Comparison of ENCODE assay signal across 1 cellular context in the genomic region with DNA sequence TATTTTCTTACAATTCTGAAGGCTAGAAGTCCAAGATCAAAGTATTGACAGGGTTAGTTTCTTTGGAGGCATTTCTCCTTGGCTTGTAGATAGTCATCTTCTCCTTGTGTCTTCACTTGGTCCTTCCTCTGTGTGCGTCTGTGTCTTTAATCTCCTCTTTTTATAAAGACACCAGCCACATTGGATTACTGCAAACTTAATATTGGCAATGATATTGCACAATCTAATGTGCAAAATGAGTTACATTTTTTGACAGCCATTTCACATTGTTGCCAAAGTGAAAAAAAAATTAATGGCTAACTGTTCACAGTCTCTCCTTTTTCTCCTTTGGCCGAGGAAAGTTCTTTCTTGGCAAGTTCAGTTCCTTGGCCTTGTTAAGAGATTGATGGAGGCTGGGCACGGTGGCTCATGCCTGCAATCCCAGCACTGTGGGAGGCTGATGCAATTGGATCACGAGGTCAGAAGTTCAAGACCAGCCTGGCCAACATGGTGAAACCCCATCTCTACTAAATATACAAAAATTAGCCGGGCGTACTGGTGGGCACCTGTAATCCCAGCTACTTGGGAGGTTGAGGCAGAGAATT.
A peak's percentile ranks its signal among the peaks of the same experiment; 100 is the strongest.
TF ChIP-seq lines count a peak whose summit lies in the region.

No MANE protein-coding gene starts in this region.

TF ChIP-seq in K562, 482 proteins besides CTCF, POLR2A, EP300 and RAD21 (continued from another document):
- TF ChIP-seq, protein P1, sequence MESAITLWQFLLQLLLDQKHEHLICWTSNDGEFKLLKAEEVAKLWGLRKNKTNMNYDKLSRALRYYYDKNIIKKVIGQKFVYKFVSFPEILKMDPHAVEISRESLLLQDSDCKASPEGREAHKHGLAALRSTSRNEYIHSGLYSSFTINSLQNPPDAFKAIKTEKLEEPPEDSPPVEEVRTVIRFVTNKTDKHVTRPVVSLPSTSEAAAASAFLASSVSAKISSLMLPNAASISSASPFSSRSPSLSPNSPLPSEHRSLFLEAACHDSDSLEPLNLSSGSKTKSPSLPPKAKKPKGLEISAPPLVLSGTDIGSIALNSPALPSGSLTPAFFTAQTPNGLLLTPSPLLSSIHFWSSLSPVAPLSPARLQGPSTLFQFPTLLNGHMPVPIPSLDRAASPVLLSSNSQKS (CRISPR knock-in tag; IDR thresholded peaks at IDR 0.05), result no peak
- TF ChIP-seq CEBPB (tag; IDR thresholded peaks at IDR 0.05), result peak; percentile 64
- no peak for TF ChIP-seq CEBPG (CRISPR knock-in tag; IDR thresholded peaks at IDR 0.05)
- peak in 1 of 2 experiments; percentile 5; a peak in 1 of 4 replicates for TF ChIP-seq CEBPG (tag; conservative IDR thresholded peaks at IDR 0.05 in 1 of 2, IDR thresholded peaks at IDR 0.05 in 1 of 2)
TF ChIP-seq in K562: peak in this region for 2.
